Comparison of ENCODE assay signal across 21 cellular contexts in genomic region chr7:21617513-21617912, GRCh38.
A peak's percentile ranks its signal among the peaks of the same experiment; 100 is the strongest.
DNase-seq lines count a peak whose midpoint lies in the region; ATAC-seq and TF ChIP-seq lines count a peak whose summit lies in the region.
"Had no signal": no experiment of that assay in that cellular context is flagged by ENCODE, and none has a peak within 500 bp of the region (broad histone marks: within the 10 kb centered on the region; RNA-seq: fewer than 3 reads in every experiment).

No MANE protein-coding gene starts in this region.

- intact Hi-C loops in right cardiac atrium (cut with DNase I), result no loop called here
- intact Hi-C loops in Right ventricle myocardium superior (cut with DNase I), result no loop called here
- intact Hi-C loops in mammary epithelial cell (cut with micrococcal nuclease), result loop anchor here (2.0 to 5.0 kb wide), 2 partner anchors 37 to 385 kb away; no protein-coding TSS in a partner anchor
- intact Hi-C loops in lower lobe of right lung (cut with DNase I), result no loop called here

- TSS peak; percentile 33 for BruUV-seq in mammary epithelial cell (replicated peaks; lab: Mats Ljungman, UMichigan)

- no peaks in the 10 kb centered on the region for H4K20me1 ChIP-seq in mammary epithelial cell (ENCODE audit: insufficient read depth, low read length)

- CTCF ChIA-PET in mammary epithelial cell (lab: Charles Lee; ENCODE audit: low non-redundant PET), result no interaction called here
- CTCF ChIA-PET in GM10248 (lab: Yijun Ruan, JAX), result no interaction called here

- H3K27me3 ChIP-seq in right cardiac atrium (ENCODE audit: control insufficient read depth, insufficient read depth), result no peaks in the 10 kb centered on the region
- H3K27me3 ChIP-seq in mammary epithelial cell (ENCODE audit: insufficient read depth, low read length), result no peaks in the 10 kb centered on the region
- H3K27me3 ChIP-seq in lower lobe of right lung (ENCODE audit: low read depth), result no peaks in the 10 kb centered on the region
- H3K27me3 ChIP-seq: MG63, ovary, Peyer's patch, transverse colon had no signal

- dilution Hi-C loops in mammary epithelial cell (cut with HindIII; ENCODE audit: low sequenced_read_pairs), result no loop called here

- H3K79me2 ChIP-seq in mammary epithelial cell (ENCODE audit: insufficient read depth, low read length), result no peaks in the 10 kb centered on the region

- no peak for TF ChIP-seq CTCF in mammary epithelial cell (conservative IDR thresholded peaks at IDR 0.05 in 1 of 2, IDR thresholded peaks at IDR 0.05 in 1 of 2; ENCODE audit: extremely low read depth in 1 of 2, insufficient read depth in 1 of 2, low read depth in 1 of 2, low read length in 2 of 2)
- no peak for TF ChIP-seq CTCF in lower lobe of right lung (IDR thresholded peaks at IDR 0.05)
- TF ChIP-seq CTCF in GM10248 (IDR thresholded peaks at IDR 0.05; ENCODE audit: control extremely low read depth, extremely low read depth, low read depth, missing control alignments), result no peak

- 53% methylated on average over 3 of the region's 3 CpGs for WGBS in right cardiac atrium
- WGBS in mammary epithelial cell (ENCODE audit: low coverage, missing lambda C conversion rate), result 30% methylated on average over 3 of the region's 3 CpGs

- H3K4me3 ChIP-seq in right cardiac atrium (ENCODE audit: low read length) (no peak overlapping the region), mammary epithelial cell (replicated peaks in 1 of 3; ENCODE audit: insufficient read depth in 1 of 3, low read depth in 2 of 3, low read length in 3 of 3) (no peak overlapping the region), lower lobe of right lung (no peak overlapping the region)
- H3K4me3 ChIP-seq: lung, MG63, ovary, Peyer's patch, transverse colon had no signal

- DNase-seq in right cardiac atrium, result no peak
- no peak for DNase-seq in Right ventricle myocardium superior
- DNase-seq in mammary epithelial cell, result no peak
- no peak for DNase-seq in lower lobe of right lung
- no peak for DNase-seq in SK-N-DZ (ENCODE audit: low spot score)
- DNase-seq in NOMO-1 treated with DMSO at 0.1 percent for 48 hours (lab: John Stamatoyannopoulos, UW; ENCODE audit: unreplicated experiment), result no peak
- no peak for DNase-seq in GM10248 (ENCODE audit: extremely low spot score)
- no peak for DNase-seq in activated CD4-positive, alpha-beta T cell treated with anti-CD3 and anti-CD28 coated beads for 4 hours
- DNase-seq: activated CD4-positive, alpha-beta T cell treated with anti-CD3 and anti-CD28 coated beads, Interleukin-2, amount 10 ng/mL, durations not matched to agents 24 days and 14 days; activated naive CD8-positive, alpha-beta T cell treated with anti-CD3 and anti-CD28 coated beads, Interleukin-2, amount 50 U/mL, for 24 hours; caudate nucleus; naive B cell; NCI-H1436 treated with DMSO at 0.1 percent for 48 hours; NCI-H82; stimulated activated CD4-positive, alpha-beta T cell treated with anti-CD3 and anti-CD28 coated beads, Interleukin-1b, Interleukin-23, amount 100 ng/mL, for 48 hours; stimulated activated naive CD4-positive, alpha-beta T cell had no signal

- no peak overlapping the region for H3K9ac ChIP-seq in mammary epithelial cell (ENCODE audit: insufficient read depth, low read length)

- H3K4me1 ChIP-seq in right cardiac atrium (ENCODE audit: control insufficient read depth, insufficient read depth, low read length) (no peaks in the 10 kb centered on the region), mammary epithelial cell (ENCODE audit: insufficient read depth, low read length) (peaks cover 23% of the 10 kb centered on the region), lower lobe of right lung (peaks cover 5% of the 10 kb centered on the region)
- H3K4me1 ChIP-seq: Peyer's patch, transverse colon had no signal

- peak; percentile 17 to 43 for ATAC-seq in right cardiac atrium
- no peak for ATAC-seq in Right ventricle myocardium superior (ENCODE audit: poor library complexity)
- peak; percentile 42 to 58 for ATAC-seq in lower lobe of right lung
- ATAC-seq: activated naive CD8-positive, alpha-beta T cell treated with anti-CD3 and anti-CD28 coated beads, Interleukin-2, amount 50 U/mL, for 24 hours had no signal

- no peak overlapping the region for H2AFZ ChIP-seq in mammary epithelial cell (ENCODE audit: low read depth, low read length)

- POLR2A ChIA-PET in GM10248 (lab: Yijun Ruan, JAX), result no interaction called here

- H3K36me3 ChIP-seq in mammary epithelial cell (ENCODE audit: insufficient read depth, low read length), result no peaks in the 10 kb centered on the region
- no peaks in the 10 kb centered on the region for H3K36me3 ChIP-seq in lower lobe of right lung
- H3K36me3 ChIP-seq: MG63, ovary, Peyer's patch, transverse colon had no signal

- H3K4me2 ChIP-seq in mammary epithelial cell (ENCODE audit: insufficient read depth, low read depth, low read length), result peak overlapping the region; percentile 43

- H3K9me3 ChIP-seq in right cardiac atrium (ENCODE audit: control insufficient read depth, low read length) (no peaks in the 10 kb centered on the region), mammary epithelial cell (replicated peaks; ENCODE audit: insufficient read depth, low read length) (no peaks in the 10 kb centered on the region), lower lobe of right lung (no peaks in the 10 kb centered on the region)
- H3K9me3 ChIP-seq: MG63, ovary, Peyer's patch, transverse colon had no signal

- H3K27ac ChIP-seq in right cardiac atrium (ENCODE audit: low read length), result peak overlapping the region; percentile 38
- H3K27ac ChIP-seq in mammary epithelial cell (ENCODE audit: insufficient read depth, low read depth, low read length), result no peak overlapping the region
- H3K27ac ChIP-seq in lower lobe of right lung, result peak overlapping the region; percentile 61
- H3K27ac ChIP-seq: ovary, Peyer's patch, transverse colon had no signal

- in situ Hi-C loops in mammary epithelial cell (cut with MboI; ENCODE audit: low sequenced_read_pairs in 2 of 2), result no loop called here
